Comparison of ENCODE assay signal across 9 cellular contexts in genomic region chr12:27970981-27971489, GRCh38. TPM values are rescaled to one million over a fixed set of nuclear protein-coding genes. Genes with fewer than 3 reads are reported as not detected.
DNase-seq lines count a peak whose midpoint lies in the region; ATAC-seq and TF ChIP-seq lines count a peak whose summit lies in the region.
"Had no signal": no experiment of that assay in that cellular context is flagged by ENCODE, and none has a peak within 500 bp of the region (broad histone marks: within the 10 kb centered on the region; RNA-seq: fewer than 3 reads in every experiment).

No MANE protein-coding gene starts in this region.

- peaks cover 69% of the 10 kb centered on the region for H3K27me3 ChIP-seq in suprapubic skin

- peaks cover 4% of the 10 kb centered on the region for H3K36me3 Mint-ChIP-seq in T-helper 1 cell treated with Interleukin-12 subunit alpha and Interleukin-12 subunit beta and Interleukin-4 antibody, amounts not matched to agents 30 μg/mL and 1 μg/mL, for 36 hours (ENCODE audit: low read depth)
- no peaks in the 10 kb centered on the region for H3K36me3 Mint-ChIP-seq in chondrocyte (ENCODE audit: low read depth)

- H3K27me3 Mint-ChIP-seq in T-helper 1 cell treated with Interleukin-12 subunit alpha and Interleukin-12 subunit beta and Interleukin-4 antibody, amounts not matched to agents 30 μg/mL and 1 μg/mL, for 36 hours (ENCODE audit: low read depth) = peaks cover 92% of the 10 kb centered on the region
- peaks cover 30% of the 10 kb centered on the region for H3K27me3 Mint-ChIP-seq in chondrocyte (ENCODE audit: low read depth)

- no peak overlapping the region for H3K27ac Mint-ChIP-seq in T-helper 1 cell treated with Interleukin-12 subunit alpha and Interleukin-12 subunit beta and Interleukin-4 antibody, amounts not matched to agents 30 μg/mL and 1 μg/mL, for 36 hours
- H3K27ac Mint-ChIP-seq in chondrocyte (ENCODE audit: unreplicated experiment) = no peak overlapping the region

- TF ChIP-seq POLR2A in suprapubic skin (IDR thresholded peaks at IDR 0.05) = no peak
- TF ChIP-seq POLR2A in erythroblast (IDR thresholded peaks at IDR 0.05; ENCODE audit: low read length) = no peak

- TF ChIP-seq CTCF in chondrocyte (IDR thresholded peaks at IDR 0.05) (no peak), suprapubic skin (IDR thresholded peaks at IDR 0.05) (no peak)

- no peaks in the 10 kb centered on the region for H3K9me3 Mint-ChIP-seq in T-helper 1 cell treated with Interleukin-12 subunit alpha and Interleukin-12 subunit beta and Interleukin-4 antibody, amounts not matched to agents 30 μg/mL and 1 μg/mL, for 36 hours
- H3K9me3 Mint-ChIP-seq in chondrocyte (ENCODE audit: low read depth) = no peaks in the 10 kb centered on the region

- peaks cover 44% of the 10 kb centered on the region for H3K4me1 ChIP-seq in suprapubic skin

- peaks cover 11% of the 10 kb centered on the region for H3K4me1 Mint-ChIP-seq in T-helper 1 cell treated with Interleukin-12 subunit alpha and Interleukin-12 subunit beta and Interleukin-4 antibody, amounts not matched to agents 30 μg/mL and 1 μg/mL, for 36 hours (ENCODE audit: low read depth)
- H3K4me1 Mint-ChIP-seq in chondrocyte (ENCODE audit: low read depth) = peaks cover 46% of the 10 kb centered on the region

- DNase-seq in T-helper 1 cell (no peak), chondrocyte (ENCODE audit: low spot score) (no peak), left lobe of liver (ENCODE audit: low spot score) (no peak), suprapubic skin (ENCODE audit: low spot score in 2 of 2) (no peak), HUDEP-2 (lab: John Stamatoyannopoulos, UW; ENCODE audit: unreplicated experiment in 76 of 76) (no peak), erythroblast (lab: John Stamatoyannopoulos, UW) (no peak)
- DNase-seq: stimulated activated naive CD4-positive, alpha-beta T cell treated with Interleukin-2 at 50 U/mL for 16 hours had no signal

- H3K27ac ChIP-seq in suprapubic skin = no peak overlapping the region

- peak overlapping the region; percentile 54 for H3K4me3 Mint-ChIP-seq in T-helper 1 cell treated with Interleukin-12 subunit alpha and Interleukin-12 subunit beta and Interleukin-4 antibody, amounts not matched to agents 30 μg/mL and 1 μg/mL, for 36 hours
- peak overlapping the region; percentile 57 for H3K4me3 Mint-ChIP-seq in chondrocyte (ENCODE audit: unreplicated experiment)

- no peak for TF ChIP-seq EP300 in suprapubic skin (IDR thresholded peaks at IDR 0.05)

- 33% methylated on average over 18 of the region's 18 CpGs for WGBS in suprapubic skin

- H3K9me3 ChIP-seq in suprapubic skin = no peaks in the 10 kb centered on the region

- ATAC-seq in left lobe of liver = peak; percentile 30
- ATAC-seq in activated CD4-positive, CD25-positive, alpha-beta regulatory T cell treated with anti-CD3 and anti-CD28 coated beads, Interleukin-2, amount 50 U/mL, for 24 hours = no peak

- H3K36me3 ChIP-seq in suprapubic skin = no peaks in the 10 kb centered on the region

- H3K4me3 ChIP-seq in suprapubic skin = peak overlapping the region; percentile 68

RNA-seq across cellular contexts. Expression of gene PTHLH, which starts 1.5 kb away (rescaled TPM):
- total RNA-seq in chondrocyte (1.1 to 1.8 TPM (median 1.3 TPM) in 3 replicates), left lobe of liver (0.10 TPM), suprapubic skin (1 to 10 TPM in 2 of 4 donors, not detected in 2; 1.1 to 2.0 TPM)
